Comparison of ENCODE assay signal across 13 cellular contexts in genomic region chr6:22250486-22250885, GRCh38. TPM values are rescaled to one million over a fixed set of nuclear protein-coding genes. Genes with fewer than 3 reads are reported as not detected.
DNase-seq lines count a peak whose midpoint lies in the region; ATAC-seq and TF ChIP-seq lines count a peak whose summit lies in the region.
"Had no signal": no experiment of that assay in that cellular context is flagged by ENCODE, and none has a peak within 500 bp of the region (broad histone marks: within the 10 kb centered on the region; RNA-seq: fewer than 3 reads in every experiment).

No MANE protein-coding gene starts in this region.

- H3K36me3 ChIP-seq in A673 (ENCODE audit: insufficient read depth, low read length, poor library complexity, severe bottlenecking) (no peaks in the 10 kb centered on the region), iPS-18a (ENCODE audit: control insufficient read depth, low read depth, low read length) (no peaks in the 10 kb centered on the region)

- no peaks in the 10 kb centered on the region for H3K9me3 ChIP-seq in A673 (ENCODE audit: low read depth, low read length, poor library complexity, severe bottlenecking)
- no peaks in the 10 kb centered on the region for H3K9me3 ChIP-seq in iPS-18a (ENCODE audit: control insufficient read depth, low read depth, low read length)

- H3K9ac ChIP-seq in iPS-18a (ENCODE audit: low read length) = peak overlapping the region; percentile 8

- no TSS peak for BruUV-seq in A673 (replicated peaks; lab: Mats Ljungman, UMichigan)

- no peak for TF ChIP-seq CTCF in A673 (conservative IDR thresholded peaks at IDR 0.05; ENCODE audit: low read depth, low read length)

- H3K27me3 ChIP-seq in A673 (replicated peaks; ENCODE audit: insufficient read depth, low read depth, low read length, poor library complexity) (no peaks in the 10 kb centered on the region), iPS-18a (ENCODE audit: control insufficient read depth, insufficient read depth, low read length) (no peaks in the 10 kb centered on the region)

- DNase-seq in A673 (ENCODE audit: low spot score) (peak; percentile 60), NCI-H1105 (lab: John Stamatoyannopoulos, UW) (peak; percentile 59), NCI-H82 treated with DMSO at 0.1 percent for 48 hours (lab: John Stamatoyannopoulos, UW; ENCODE audit: unreplicated experiment) (peak; percentile 91), NCI-H2029 (lab: John Stamatoyannopoulos, UW) (no peak)
- no peak for DNase-seq in stimulated activated CD4-positive, alpha-beta T cell treated with anti-CD3 and anti-CD28 coated beads, Interleukin-4, amount 100 ng/mL, for 24 hours
- DNase-seq in stimulated activated naive CD8-positive, alpha-beta T cell treated with anti-CD3 and anti-CD28 coated beads, Interleukin-15, Interleukin-2, amounts not matched to agents 100 U/mL and 50 U/mL, for 24 hours = no peak
- no peak for DNase-seq in stimulated activated CD4-positive, alpha-beta T cell treated with anti-CD3 and anti-CD28 coated beads, Interleukin-12 subunit alpha, Interleukin-12 subunit beta, amount 100 ng/mL, for 4 hours
- DNase-seq: amniotic stem cell; NCI-H510A; stimulated activated CD8-positive, alpha-beta memory T cell treated with anti-CD3 and anti-CD28 coated beads, Interleukin-4, amount 100 ng/mL, for 48 hours; T-helper 1 cell had no signal

- intact Hi-C loops in A673 (cut with micrococcal nuclease; ENCODE audit: unreplicated experiment) = no loop called here

- H3K4me3 ChIP-seq in A673 (ENCODE audit: low read depth, low read length, poor library complexity, severe bottlenecking) (no peak overlapping the region), iPS-18a (ENCODE audit: low read length) (peak overlapping the region; percentile 44)

- H3K4me1 ChIP-seq in A673 (ENCODE audit: insufficient read depth, low read length, poor library complexity, severe bottlenecking) (peaks cover 35% of the 10 kb centered on the region), iPS-18a (ENCODE audit: control insufficient read depth, low read depth, low read length) (peaks cover 34% of the 10 kb centered on the region)

- POLR2A ChIA-PET in A673 (lab: Charles Lee; ENCODE audit: low non-redundant PET) = interaction anchor here (0.5 kb wide), 1 partner anchor 634 kb away, joined by 5 read pairs; no protein-coding TSS in a partner anchor

- CTCF ChIA-PET in A673 (lab: Charles Lee) = no interaction called here

- no peak for ATAC-seq in stimulated activated naive CD8-positive, alpha-beta T cell treated with anti-CD3 and anti-CD28 coated beads, Interleukin-15, Interleukin-2, amounts not matched to agents 100 U/mL and 50 U/mL, for 24 hours

- H3K27ac ChIP-seq in A673 (ENCODE audit: low read depth, low read length, poor library complexity, severe bottlenecking) (no peak overlapping the region), iPS-18a (ENCODE audit: low read length) (peak overlapping the region; percentile 83)

RNA-seq across cellular contexts. Expression of gene PRL, which starts 46.4 kb away (rescaled TPM):
- total RNA-seq in A673 (2021) = 0.24 TPM in 1 of 2 replicates, not detected in the other
- total RNA-seq: liver had no signal

Comparison
In these comparisons a context has a peak if more than half of its experiments do, and no peak if none do; other contexts are left out.
1. DNase-seq: peak in A673 (single experiment), NCI-H1105 (single experiment) and NCI-H82 treated with DMSO at 0.1 percent for 48 hours (single experiment); none in stimulated activated CD4-positive, alpha-beta T cell treated with anti-CD3 and anti-CD28 coated beads, Interleukin-4, amount 100 ng/mL, for 24 hours (single experiment), stimulated activated naive CD8-positive, alpha-beta T cell treated with anti-CD3 and anti-CD28 coated beads, Interleukin-15, Interleukin-2, amounts not matched to agents 100 U/mL and 50 U/mL, for 24 hours (single experiment), stimulated activated CD4-positive, alpha-beta T cell treated with anti-CD3 and anti-CD28 coated beads, Interleukin-12 subunit alpha, Interleukin-12 subunit beta, amount 100 ng/mL, for 4 hours (single experiment) and NCI-H2029 (single experiment).